ENCODE assay signal across 1 cellular context in genomic region chr18:9380571-9381390, GRCh38.
TF ChIP-seq lines count a peak whose summit lies in the region.

No MANE protein-coding gene starts in this region.

TF ChIP-seq in GM23338, 12 proteins besides CTCF, POLR2A, EP300 and RAD21:
- TF ChIP-seq, protein P1, sequence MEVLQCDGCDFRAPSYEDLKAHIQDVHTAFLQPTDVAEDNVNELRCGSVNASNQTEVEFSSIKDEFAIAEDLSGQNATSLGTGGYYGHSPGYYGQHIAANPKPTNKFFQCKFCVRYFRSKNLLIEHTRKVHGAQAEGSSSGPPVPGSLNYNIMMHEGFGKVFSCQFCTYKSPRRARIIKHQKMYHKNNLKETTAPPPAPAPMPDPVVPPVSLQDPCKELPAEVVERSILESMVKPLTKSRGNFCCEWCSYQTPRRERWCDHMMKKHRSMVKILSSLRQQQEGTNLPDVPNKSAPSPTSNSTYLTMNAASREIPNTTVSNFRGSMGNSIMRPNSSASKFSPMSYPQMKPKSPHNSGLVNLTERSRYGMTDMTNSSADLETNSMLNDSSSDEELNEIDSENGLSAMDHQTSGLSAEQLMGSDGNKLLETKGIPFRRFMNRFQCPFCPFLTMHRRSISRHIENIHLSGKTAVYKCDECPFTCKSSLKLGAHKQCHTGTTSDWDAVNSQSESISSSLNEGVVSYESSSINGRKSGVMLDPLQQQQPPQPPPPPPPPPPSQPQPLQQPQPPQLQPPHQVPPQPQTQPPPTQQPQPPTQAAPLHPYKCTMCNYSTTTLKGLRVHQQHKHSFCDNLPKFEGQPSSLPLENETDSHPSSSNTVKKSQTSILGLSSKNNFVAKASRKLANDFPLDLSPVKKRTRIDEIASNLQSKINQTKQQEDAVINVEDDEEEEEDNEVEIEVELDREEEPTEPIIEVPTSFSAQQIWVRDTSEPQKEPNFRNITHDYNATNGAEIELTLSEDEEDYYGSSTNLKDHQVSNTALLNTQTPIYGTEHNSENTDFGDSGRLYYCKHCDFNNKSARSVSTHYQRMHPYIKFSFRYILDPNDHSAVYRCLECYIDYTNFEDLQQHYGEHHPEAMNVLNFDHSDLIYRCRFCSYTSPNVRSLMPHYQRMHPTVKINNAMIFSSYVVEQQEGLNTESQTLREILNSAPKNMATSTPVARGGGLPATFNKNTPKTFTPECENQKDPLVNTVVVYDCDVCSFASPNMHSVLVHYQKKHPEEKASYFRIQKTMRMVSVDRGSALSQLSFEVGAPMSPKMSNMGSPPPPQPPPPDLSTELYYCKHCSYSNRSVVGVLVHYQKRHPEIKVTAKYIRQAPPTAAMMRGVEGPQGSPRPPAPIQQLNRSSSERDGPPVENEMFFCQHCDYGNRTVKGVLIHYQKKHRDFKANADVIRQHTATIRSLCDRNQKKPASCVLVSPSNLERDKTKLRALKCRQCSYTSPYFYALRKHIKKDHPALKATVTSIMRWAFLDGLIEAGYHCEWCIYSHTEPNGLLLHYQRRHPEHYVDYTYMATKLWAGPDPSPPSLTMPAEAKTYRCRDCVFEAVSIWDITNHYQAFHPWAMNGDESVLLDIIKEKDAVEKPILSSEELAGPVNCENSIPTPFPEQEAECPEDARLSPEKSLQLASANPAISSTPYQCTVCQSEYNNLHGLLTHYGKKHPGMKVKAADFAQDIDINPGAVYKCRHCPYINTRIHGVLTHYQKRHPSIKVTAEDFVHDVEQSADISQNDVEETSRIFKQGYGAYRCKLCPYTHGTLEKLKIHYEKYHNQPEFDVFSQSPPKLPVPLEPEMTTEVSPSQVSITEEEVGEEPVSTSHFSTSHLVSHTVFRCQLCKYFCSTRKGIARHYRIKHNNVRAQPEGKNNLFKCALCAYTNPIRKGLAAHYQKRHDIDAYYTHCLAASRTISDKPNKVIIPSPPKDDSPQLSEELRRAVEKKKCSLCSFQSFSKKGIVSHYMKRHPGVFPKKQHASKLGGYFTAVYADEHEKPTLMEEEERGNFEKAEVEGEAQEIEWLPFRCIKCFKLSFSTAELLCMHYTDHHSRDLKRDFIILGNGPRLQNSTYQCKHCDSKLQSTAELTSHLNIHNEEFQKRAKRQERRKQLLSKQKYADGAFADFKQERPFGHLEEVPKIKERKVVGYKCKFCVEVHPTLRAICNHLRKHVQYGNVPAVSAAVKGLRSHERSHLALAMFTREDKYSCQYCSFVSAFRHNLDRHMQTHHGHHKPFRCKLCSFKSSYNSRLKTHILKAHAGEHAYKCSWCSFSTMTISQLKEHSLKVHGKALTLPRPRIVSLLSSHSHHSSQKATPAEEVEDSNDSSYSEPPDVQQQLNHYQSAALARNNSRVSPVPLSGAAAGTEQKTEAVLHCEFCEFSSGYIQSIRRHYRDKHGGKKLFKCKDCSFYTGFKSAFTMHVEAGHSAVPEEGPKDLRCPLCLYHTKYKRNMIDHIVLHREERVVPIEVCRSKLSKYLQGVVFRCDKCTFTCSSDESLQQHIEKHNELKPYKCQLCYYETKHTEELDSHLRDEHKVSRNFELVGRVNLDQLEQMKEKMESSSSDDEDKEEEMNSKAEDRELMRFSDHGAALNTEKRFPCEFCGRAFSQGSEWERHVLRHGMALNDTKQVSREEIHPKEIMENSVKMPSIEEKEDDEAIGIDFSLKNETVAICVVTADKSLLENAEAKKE (CRISPR knock-in tag; IDR thresholded peaks at IDR 0.05): no peak
- TF ChIP-seq REST (IDR thresholded peaks at IDR 0.05; ENCODE audit: unreplicated experiment) (no peak), ZNF331 (CRISPR knock-in tag; IDR thresholded peaks at IDR 0.05; ENCODE audit: low read depth) (no peak), EZH2 (IDR thresholded peaks at IDR 0.05; ENCODE audit: low read depth, unreplicated experiment) (no peak), POLR2AphosphoS5 (IDR thresholded peaks at IDR 0.05; ENCODE audit: low read depth) (no peak), JUNB (IDR thresholded peaks at IDR 0.05; ENCODE audit: unreplicated experiment) (no peak), CREB1 (CRISPR knock-in tag; IDR thresholded peaks at IDR 0.05; ENCODE audit: low read depth) (no peak), NANOG (IDR thresholded peaks at IDR 0.05; ENCODE audit: borderline replicate concordance) (no peak), ZNF114 (CRISPR knock-in tag; IDR thresholded peaks at IDR 0.05) (no peak), EZH2phosphoT487 (IDR thresholded peaks at IDR 0.05; ENCODE audit: unreplicated experiment) (no peak)
- TF ChIP-seq, protein P2, sequence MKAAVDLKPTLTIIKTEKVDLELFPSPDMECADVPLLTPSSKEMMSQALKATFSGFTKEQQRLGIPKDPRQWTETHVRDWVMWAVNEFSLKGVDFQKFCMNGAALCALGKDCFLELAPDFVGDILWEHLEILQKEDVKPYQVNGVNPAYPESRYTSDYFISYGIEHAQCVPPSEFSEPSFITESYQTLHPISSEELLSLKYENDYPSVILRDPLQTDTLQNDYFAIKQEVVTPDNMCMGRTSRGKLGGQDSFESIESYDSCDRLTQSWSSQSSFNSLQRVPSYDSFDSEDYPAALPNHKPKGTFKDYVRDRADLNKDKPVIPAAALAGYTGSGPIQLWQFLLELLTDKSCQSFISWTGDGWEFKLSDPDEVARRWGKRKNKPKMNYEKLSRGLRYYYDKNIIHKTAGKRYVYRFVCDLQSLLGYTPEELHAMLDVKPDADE (IDR thresholded peaks at IDR 0.05): no peak
